In genomic region chr4:24778427-24779225, GRCh38 we compare ENCODE assay signal across 14 cellular contexts. TPM values are rescaled to one million over a fixed set of nuclear protein-coding genes. Genes with fewer than 3 reads are reported as not detected.
A peak's percentile ranks its signal among the peaks of the same experiment; 100 is the strongest.
DNase-seq lines count a peak whose midpoint lies in the region; ATAC-seq and TF ChIP-seq lines count a peak whose summit lies in the region.
"Had no signal": no experiment of that assay in that cellular context is flagged by ENCODE, and none has a peak within 500 bp of the region (broad histone marks: within the 10 kb centered on the region; RNA-seq: fewer than 3 reads in every experiment).

No MANE protein-coding gene starts in this region.

- ATAC-seq in RWPE2 (ENCODE audit: low read depth) (peak; percentile 44; the same call in 2 of the 3 replicates), sciatic nerve (peak; percentile 95)
- ATAC-seq: CD8-positive, alpha-beta T cell; mucosa of descending colon; T-cell had no signal

- H3K4me1 ChIP-seq in RWPE2 (ENCODE audit: insufficient read depth, poor library complexity, severe bottlenecking), result peaks cover 4% of the 10 kb centered on the region

- no peaks in the 10 kb centered on the region for H3K9me3 ChIP-seq in RWPE2 (ENCODE audit: severe bottlenecking)
- H3K9me3 ChIP-seq: mucosa of descending colon had no signal

- intact Hi-C loops in sciatic nerve (cut with DNase I), result no loop called here
- intact Hi-C loops in head of caudate nucleus (cut with DNase I), result no loop called here

- H3K4me3 ChIP-seq in RWPE2 (ENCODE audit: severe bottlenecking), result no peak overlapping the region
- H3K4me3 ChIP-seq: cardiac muscle cell, mucosa of descending colon had no signal

- H3K27ac ChIP-seq in RWPE2 (ENCODE audit: poor library complexity, severe bottlenecking), result no peak overlapping the region
- H3K27ac ChIP-seq: cardiac muscle cell had no signal

- no peak for TF ChIP-seq CTCF in RWPE2 (IDR thresholded peaks at IDR 0.05; ENCODE audit: poor library complexity, severe bottlenecking)

- DNase-seq in Daoy (ENCODE audit: low read depth) (peak; percentile 73), RWPE2 (ENCODE audit: low spot score) (no peak), fibroblast of peridontal ligament (ENCODE audit: extremely low read depth) (peak; percentile 100), sciatic nerve (ENCODE audit: low spot score) (peak; percentile 67), T-helper 1 cell (no peak), head of caudate nucleus (no peak), GM19238 (ENCODE audit: insufficient read length, low spot score) (no peak), NCI-H1417 (lab: John Stamatoyannopoulos, UW) (no peak)
- DNase-seq: CD8-positive, alpha-beta T cell; Kasumi-1; mucosa of descending colon; NCI-H526 treated with DMSO at 0.1 percent for 48 hours; T-cell had no signal

- H3K36me3 ChIP-seq in RWPE2 (ENCODE audit: low read depth), result no peaks in the 10 kb centered on the region
- H3K36me3 ChIP-seq: cardiac muscle cell had no signal

- H3K27me3 ChIP-seq in RWPE2 (ENCODE audit: insufficient read depth, poor library complexity, severe bottlenecking), result no peaks in the 10 kb centered on the region
- H3K27me3 ChIP-seq: cardiac muscle cell had no signal

RNA-seq across cellular contexts. Expression of gene SOD3, which starts 16.7 kb away (rescaled TPM):
- total RNA-seq in Daoy (2014; rRNA removed; shearing (Covaris generic)), result 0.18 and 0.63 TPM in 2 replicates
- 178 TPM for total RNA-seq in sciatic nerve
- total RNA-seq: CD8-positive, alpha-beta T cell had no signal

Comparison
In these comparisons a context has a peak if more than half of its experiments do, and no peak if none do; other contexts are left out.
1. DNase-seq: peak in Daoy (single experiment), fibroblast of peridontal ligament (single experiment) and sciatic nerve (single experiment); none in RWPE2 (single experiment), T-helper 1 cell (0 of 5), head of caudate nucleus (0 of 42), GM19238 (single experiment) and NCI-H1417 (0 of 3).
2. RNA of gene SOD3, which starts 16.7 kb away (total RNA-seq): 178 TPM in sciatic nerve (single experiment); 0.18 to 0.63 TPM in Daoy; every median in the first group is over 100 times any median in the second.